In genomic region chr4:112648263-112649054, GRCh38 we compare ENCODE assay signal across 23 cellular contexts. TPM values are rescaled to one million over a fixed set of nuclear protein-coding genes. Genes with fewer than 3 reads are reported as not detected.
DNase-seq lines count a peak whose midpoint lies in the region; ATAC-seq and TF ChIP-seq lines count a peak whose summit lies in the region.
"Had no signal": no experiment of that assay in that cellular context is flagged by ENCODE, and none has a peak within 500 bp of the region (broad histone marks: within the 10 kb centered on the region; RNA-seq: fewer than 3 reads in every experiment).

No MANE protein-coding gene starts in this region.

- H3K27me3 ChIP-seq in left ventricle myocardium inferior (ENCODE audit: low read depth) (no peaks in the 10 kb centered on the region), right cardiac atrium (ENCODE audit: control insufficient read depth, insufficient read depth) (no peaks in the 10 kb centered on the region), iPS-18a (ENCODE audit: control insufficient read depth, insufficient read depth, low read length) (no peaks in the 10 kb centered on the region)
- H3K27me3 ChIP-seq: gastrocnemius medialis, upper lobe of left lung had no signal

- H3K9me3 Mint-ChIP-seq in activated CD8-positive, alpha-beta memory T cell treated with anti-CD3 and anti-CD28 coated beads, Interleukin-2, amount 10 ng/mL, durations not matched to agents 7 days and 5 days (ENCODE audit: low read depth), result no peaks in the 10 kb centered on the region
- H3K9me3 Mint-ChIP-seq: activated B cell treated with CpG ODN at 0.5 μM for 24 hours; activated CD4-positive, alpha-beta memory T cell treated with anti-CD3 and anti-CD28 coated beads for 36 hours; natural killer cell treated with Interleukin-12 subunit alpha and Interleukin-12 subunit beta and Interleukin-15 and Interleukin-18, amount 100 ng/mL, for 72 hours had no signal

- intact Hi-C loops in left ventricle myocardium inferior (cut with micrococcal nuclease), result no loop called here
- intact Hi-C loops in right cardiac atrium (cut with DNase I), result no loop called here

- H3K9me3 ChIP-seq in left ventricle myocardium inferior (replicated peaks) (no peaks in the 10 kb centered on the region), right cardiac atrium (ENCODE audit: control insufficient read depth, low read length) (no peaks in the 10 kb centered on the region), iPS-18a (ENCODE audit: control insufficient read depth, low read depth, low read length) (no peaks in the 10 kb centered on the region)
- H3K9me3 ChIP-seq: A549, gastrocnemius medialis, upper lobe of left lung had no signal

- peak overlapping the region; percentile 99 for H3K9ac ChIP-seq in iPS-18a (ENCODE audit: low read length)

- no peak for ATAC-seq in right cardiac atrium
- ATAC-seq in activated CD8-positive, alpha-beta memory T cell treated with anti-CD3 and anti-CD28 coated beads, Interleukin-2, amount 10 ng/mL, durations not matched to agents 7 days and 5 days, result no peak
- ATAC-seq in GM21390 (IDR thresholded peaks at IDR 0.05; ENCODE audit: unreplicated experiment), result no peak
- ATAC-seq: A549; gastrocnemius medialis; left lobe of liver; natural killer cell treated with Interleukin-12 subunit alpha and Interleukin-12 subunit beta and Interleukin-15 and Interleukin-18, amount 100 ng/mL, for 72 hours had no signal

- no peaks in the 10 kb centered on the region for H3K27me3 Mint-ChIP-seq in activated CD8-positive, alpha-beta memory T cell treated with anti-CD3 and anti-CD28 coated beads, Interleukin-2, amount 10 ng/mL, durations not matched to agents 7 days and 5 days
- H3K27me3 Mint-ChIP-seq: activated B cell treated with CpG ODN at 0.5 μM for 24 hours; activated CD4-positive, alpha-beta memory T cell treated with anti-CD3 and anti-CD28 coated beads for 36 hours; natural killer cell treated with Interleukin-12 subunit alpha and Interleukin-12 subunit beta and Interleukin-15 and Interleukin-18, amount 100 ng/mL, for 72 hours had no signal

- H3K36me3 ChIP-seq in left ventricle myocardium inferior, result peaks cover 90% of the 10 kb centered on the region
- peaks cover 28% of the 10 kb centered on the region for H3K36me3 ChIP-seq in iPS-18a (ENCODE audit: control insufficient read depth, low read depth, low read length)

- in situ Hi-C loops in astrocyte of the spinal cord (cut with HindIII; ENCODE audit: low sequenced_read_pairs), result no loop called here

- peaks cover 28% of the 10 kb centered on the region for H3K36me3 Mint-ChIP-seq in activated CD8-positive, alpha-beta memory T cell treated with anti-CD3 and anti-CD28 coated beads, Interleukin-2, amount 10 ng/mL, durations not matched to agents 7 days and 5 days

- peaks cover 6% of the 10 kb centered on the region for H3K4me1 Mint-ChIP-seq in activated CD8-positive, alpha-beta memory T cell treated with anti-CD3 and anti-CD28 coated beads, Interleukin-2, amount 10 ng/mL, durations not matched to agents 7 days and 5 days

- no peak for DNase-seq in left ventricle myocardium inferior
- DNase-seq in right cardiac atrium, result no peak
- DNase-seq in astrocyte of the spinal cord (ENCODE audit: low read depth, low spot score), result peak; percentile 13
- no peak for DNase-seq in HuH-7 (ENCODE audit: low spot score)
- no peak for DNase-seq in activated CD8-positive, alpha-beta memory T cell treated with anti-CD3 and anti-CD28 coated beads, Interleukin-2, amount 10 ng/mL, durations not matched to agents 7 days and 5 days
- no peak for DNase-seq in central memory CD4-positive, alpha-beta T cell
- DNase-seq: activated B cell treated with CpG ODN at 0.5 μM for 24 hours; activated CD4-positive, alpha-beta memory T cell treated with anti-CD3 and anti-CD28 coated beads for 36 hours; activated naive CD4-positive, alpha-beta T cell; COR-L47; DMS79 treated with DMSO at 0.1 percent for 48 hours; effector CD4-positive, alpha-beta T cell; gastrocnemius medialis; hypothalamus; KBM-7; NCI-H2171 treated with DMSO at 0.1 percent for 48 hours; NCI-H526 treated with DMSO at 0.1 percent for 48 hours; upper lobe of left lung had no signal

- CTCF ChIA-PET in activated CD8-positive, alpha-beta memory T cell treated with anti-CD3 and anti-CD28 coated beads, Interleukin-2, amount 10 ng/mL, durations not matched to agents 7 days and 5 days (lab: Charles Lee), result no interaction called here

- TF ChIP-seq CTCF in left ventricle myocardium inferior (IDR thresholded peaks at IDR 0.05; ENCODE audit: borderline replicate concordance), result no peak
- no peak for TF ChIP-seq CTCF in astrocyte of the spinal cord (IDR thresholded peaks at IDR 0.05; ENCODE audit: low read depth, low read length)

- H3K27ac Mint-ChIP-seq in activated CD8-positive, alpha-beta memory T cell treated with anti-CD3 and anti-CD28 coated beads, Interleukin-2, amount 10 ng/mL, durations not matched to agents 7 days and 5 days, result no peak overlapping the region
- H3K27ac Mint-ChIP-seq: activated B cell treated with CpG ODN at 0.5 μM for 24 hours; activated CD4-positive, alpha-beta memory T cell treated with anti-CD3 and anti-CD28 coated beads for 36 hours; natural killer cell treated with Interleukin-12 subunit alpha and Interleukin-12 subunit beta and Interleukin-15 and Interleukin-18, amount 100 ng/mL, for 72 hours had no signal

- H3K4me1 ChIP-seq in left ventricle myocardium inferior, result peaks cover 18% of the 10 kb centered on the region
- no peaks in the 10 kb centered on the region for H3K4me1 ChIP-seq in right cardiac atrium (ENCODE audit: control insufficient read depth, insufficient read depth, low read length)
- H3K4me1 ChIP-seq in iPS-18a (ENCODE audit: control insufficient read depth, low read depth, low read length), result peaks cover 34% of the 10 kb centered on the region
- H3K4me1 ChIP-seq: A549, gastrocnemius medialis, upper lobe of left lung had no signal

- H3K4me3 ChIP-seq in left ventricle myocardium inferior, result peak overlapping the region; percentile 16
- H3K4me3 ChIP-seq in right cardiac atrium (ENCODE audit: low read length), result no peak overlapping the region
- no peak overlapping the region for H3K4me3 ChIP-seq in astrocyte of the spinal cord (ENCODE audit: low read depth, low read length)
- peak overlapping the region; percentile 96 for H3K4me3 ChIP-seq in iPS-18a (ENCODE audit: low read length)
- H3K4me3 ChIP-seq: A549, gastrocnemius medialis, upper lobe of left lung had no signal

- no peak overlapping the region for H3K4me3 Mint-ChIP-seq in activated CD8-positive, alpha-beta memory T cell treated with anti-CD3 and anti-CD28 coated beads, Interleukin-2, amount 10 ng/mL, durations not matched to agents 7 days and 5 days
- H3K4me3 Mint-ChIP-seq: activated B cell treated with CpG ODN at 0.5 μM for 24 hours; activated CD4-positive, alpha-beta memory T cell treated with anti-CD3 and anti-CD28 coated beads for 36 hours; natural killer cell treated with Interleukin-12 subunit alpha and Interleukin-12 subunit beta and Interleukin-15 and Interleukin-18, amount 100 ng/mL, for 72 hours had no signal

- H3K27ac ChIP-seq in left ventricle myocardium inferior (replicated peaks), result peak overlapping the region; percentile 39
- no peak overlapping the region for H3K27ac ChIP-seq in right cardiac atrium (ENCODE audit: low read length)
- peak overlapping the region; percentile 99 for H3K27ac ChIP-seq in iPS-18a (ENCODE audit: low read length)
- H3K27ac ChIP-seq: A549, gastrocnemius medialis, upper lobe of left lung had no signal

- WGBS in right cardiac atrium, result 58% methylated on average over 3 of the region's 3 CpGs

RNA-seq across cellular contexts. Expression of gene LARP7, which starts 11.5 kb away (rescaled TPM):
- total RNA-seq in left ventricle myocardium inferior, result 62.0 TPM
- 10 to 100 TPM; 46.4 to 54.8 (median 49.5) TPM for total RNA-seq in right cardiac atrium
- polyA plus RNA-seq in right cardiac atrium, result 57.4 TPM
- total RNA-seq in activated CD8-positive, alpha-beta memory T cell treated with anti-CD3 and anti-CD28 coated beads, Interleukin-2, amount 10 ng/mL, durations not matched to agents 7 days and 5 days, result 10 to 100 TPM; 53.3 to 53.6 TPM

RNA-seq across cellular contexts. Expression of gene ZGRF1, which starts 11.8 kb away (rescaled TPM):
- total RNA-seq in left ventricle myocardium inferior (2.7 TPM), right cardiac atrium (1 to 10 TPM; 1.9 to 2.5 (median 2.4) TPM)
- polyA plus RNA-seq in right cardiac atrium, result 1.2 TPM
- 10 to 100 TPM; 41.8 to 59.5 TPM for total RNA-seq in activated CD8-positive, alpha-beta memory T cell treated with anti-CD3 and anti-CD28 coated beads, Interleukin-2, amount 10 ng/mL, durations not matched to agents 7 days and 5 days

Comparison
In these comparisons a context has a peak if more than half of its experiments do, and no peak if none do; other contexts are left out.
1. H3K4me3 ChIP-seq: peak in left ventricle myocardium inferior (single experiment) and iPS-18a (single experiment); none in right cardiac atrium (single experiment) and astrocyte of the spinal cord (single experiment).
2. RNA of gene ZGRF1, which starts 11.8 kb away (total RNA-seq): 41.8 to 59.5 TPM in activated CD8-positive, alpha-beta memory T cell treated with anti-CD3 and anti-CD28 coated beads, Interleukin-2, amount 10 ng/mL, durations not matched to agents 7 days and 5 days; 2.7 TPM in left ventricle myocardium inferior (single experiment) and 1.9 to 2.5 TPM in right cardiac atrium; every median in the first group is over 10 times any median in the second.